In the genomic region with DNA sequence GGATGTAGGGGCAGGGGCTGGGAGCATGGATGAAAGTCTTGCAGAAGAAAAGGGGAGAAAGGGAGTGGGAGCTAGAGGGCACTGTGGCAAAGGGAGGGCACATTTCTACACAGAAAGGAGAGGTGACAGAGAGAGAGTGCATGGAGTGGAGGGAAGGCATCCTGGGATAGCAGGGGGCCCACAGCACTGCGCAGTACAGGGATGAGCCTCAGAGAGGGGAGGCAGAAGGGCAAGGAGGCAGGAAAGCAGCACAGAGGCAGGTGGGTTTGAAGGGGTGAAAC, we compare ENCODE assay signal across 16 cellular contexts. TPM values are rescaled to one million over a fixed set of nuclear protein-coding genes. Genes with fewer than 3 reads are reported as not detected.
DNase-seq lines count a peak whose midpoint lies in the region; ATAC-seq and TF ChIP-seq lines count a peak whose summit lies in the region.
"Had no signal": no experiment of that assay in that cellular context is flagged by ENCODE, and none has a peak within 500 bp of the region (broad histone marks: within the 10 kb centered on the region; RNA-seq: fewer than 3 reads in every experiment).

No MANE protein-coding gene starts in this region.

- intact Hi-C loops in heart right ventricle (cut with DNase I) (loop anchor here in 1 of 10 donors (5.0 kb wide), 1 partner anchor 51 kb away; no protein-coding TSS in a partner anchor), left ventricle myocardium superior (cut with micrococcal nuclease) (no loop called here), mammary epithelial cell (cut with micrococcal nuclease) (no loop called here), aorta (cut with DNase I) (no loop called here)
- intact Hi-C loops in CD4-positive, alpha-beta T cell (cut with DNase I, micrococcal nuclease) = no loop called here

- H3K36me3 Mint-ChIP-seq in neural progenitor cell = peaks cover 5% of the 10 kb centered on the region
- peaks cover 31% of the 10 kb centered on the region for H3K36me3 Mint-ChIP-seq in CD4-positive, alpha-beta T cell (ENCODE audit: low read depth)

- H2AFZ ChIP-seq in mammary epithelial cell (ENCODE audit: low read depth, low read length) (no peak overlapping the region), neural progenitor cell (replicated peaks) (no peak overlapping the region)

- no peaks in the 10 kb centered on the region for H3K9me3 ChIP-seq in heart right ventricle
- H3K9me3 ChIP-seq in mammary epithelial cell (replicated peaks; ENCODE audit: insufficient read depth, low read length) = no peaks in the 10 kb centered on the region
- H3K9me3 ChIP-seq in neural progenitor cell (ENCODE audit: low read depth) = no peaks in the 10 kb centered on the region
- no peaks in the 10 kb centered on the region for H3K9me3 ChIP-seq in tibial nerve
- H3K9me3 ChIP-seq in CD4-positive, alpha-beta T cell (ENCODE audit: control insufficient read depth, low read length) = no peaks in the 10 kb centered on the region
- no peaks in the 10 kb centered on the region for H3K9me3 ChIP-seq in aorta (ENCODE audit: control insufficient read depth, low read length)

- in situ Hi-C loops in mammary epithelial cell (cut with MboI; ENCODE audit: low sequenced_read_pairs in 2 of 2) = loop anchor here in 1 of 2 donors (10.0 kb wide), 1 partner anchor 338 kb away; no protein-coding TSS in a partner anchor

- H4K20me1 ChIP-seq in mammary epithelial cell (ENCODE audit: insufficient read depth, low read length) = no peaks in the 10 kb centered on the region
- H4K20me1 ChIP-seq in neural progenitor cell (ENCODE audit: low read depth) = no peaks in the 10 kb centered on the region

- H3K27ac Mint-ChIP-seq in neural progenitor cell = peak overlapping the region; percentile 2
- no peak overlapping the region for H3K27ac Mint-ChIP-seq in CD4-positive, alpha-beta T cell

- H3K4me1 ChIP-seq in heart right ventricle (peaks cover 71 to 100% (median 99%) of the 10 kb centered on the region in 9 donors), mammary epithelial cell (ENCODE audit: insufficient read depth, low read length) (peaks cover 94% of the 10 kb centered on the region), neural progenitor cell (no peaks in the 10 kb centered on the region), tibial nerve (peaks cover 10 to 99% (median 67%) of the 10 kb centered on the region in 4 donors), aorta (ENCODE audit: control insufficient read depth in 1 of 2, insufficient read depth in 2 of 2, low read length in 2 of 2) (no peaks in the 10 kb centered on the region)

- no peak overlapping the region for H3K4me2 ChIP-seq in mammary epithelial cell (ENCODE audit: insufficient read depth, low read depth, low read length)
- H3K4me2 ChIP-seq in neural progenitor cell = no peak overlapping the region

- H3K27me3 Mint-ChIP-seq in neural progenitor cell (ENCODE audit: insufficient read depth, low read depth) = peaks cover 5% of the 10 kb centered on the region
- H3K27me3 Mint-ChIP-seq in CD4-positive, alpha-beta T cell = no peaks in the 10 kb centered on the region
- H3K27me3 Mint-ChIP-seq: naive thymus-derived CD4-positive, alpha-beta T cell had no signal

- TF ChIP-seq CTCF in heart right ventricle (IDR thresholded peaks at IDR 0.05) (no peak), mammary epithelial cell (conservative IDR thresholded peaks at IDR 0.05 in 1 of 2, IDR thresholded peaks at IDR 0.05 in 1 of 2; ENCODE audit: extremely low read depth in 1 of 2, insufficient read depth in 1 of 2, low read depth in 1 of 2, low read length in 2 of 2) (peak in 1 of 2 donors; percentile 3), neural progenitor cell (IDR thresholded peaks at IDR 0.05) (no peak), tibial nerve (IDR thresholded peaks at IDR 0.05) (no peak)
- no peak for TF ChIP-seq CTCF in CD4-positive, alpha-beta T cell (IDR thresholded peaks at IDR 0.05)

- H3K36me3 ChIP-seq in heart right ventricle (peaks cover 0 to 40% (median 6%) of the 10 kb centered on the region in 9 donors), mammary epithelial cell (ENCODE audit: insufficient read depth, low read length) (no peaks in the 10 kb centered on the region), neural progenitor cell (no peaks in the 10 kb centered on the region), tibial nerve (peaks cover 0 to 48% (median 0%) of the 10 kb centered on the region in 3 donors), aorta (ENCODE audit: control insufficient read depth in 1 of 2, insufficient read depth in 2 of 2, low read length in 1 of 2) (no peaks in the 10 kb centered on the region)

- H3K79me2 ChIP-seq in mammary epithelial cell (ENCODE audit: insufficient read depth, low read length) (peaks cover 6% of the 10 kb centered on the region), neural progenitor cell (ENCODE audit: low read depth) (no peaks in the 10 kb centered on the region)

- CTCF ChIA-PET in mammary epithelial cell (lab: Charles Lee; ENCODE audit: low non-redundant PET) = no interaction called here
- CTCF ChIA-PET in CD4-positive, alpha-beta T cell (lab: Charles Lee) = no interaction called here

- peaks cover 23% of the 10 kb centered on the region for H3K4me1 Mint-ChIP-seq in neural progenitor cell
- peaks cover 21% of the 10 kb centered on the region for H3K4me1 Mint-ChIP-seq in CD4-positive, alpha-beta T cell (ENCODE audit: low read depth)

- no peak overlapping the region for H3K4me3 Mint-ChIP-seq in neural progenitor cell
- no peak overlapping the region for H3K4me3 Mint-ChIP-seq in CD4-positive, alpha-beta T cell

- TF ChIP-seq POLR2A in tibial nerve (IDR thresholded peaks at IDR 0.05) = no peak

- dilution Hi-C loops in mammary epithelial cell (cut with HindIII; ENCODE audit: low sequenced_read_pairs) = no loop called here

- no peak overlapping the region for H3K9ac ChIP-seq in mammary epithelial cell (ENCODE audit: insufficient read depth, low read length)
- no peak overlapping the region for H3K9ac ChIP-seq in neural progenitor cell

- 94 to 100% methylated on average over 1 of the region's 1 CpG for WGBS in heart right ventricle, 2 donors
- WGBS in mammary epithelial cell (ENCODE audit: low coverage, missing lambda C conversion rate) = 83% methylated on average over 1 of the region's 1 CpG
- 83 to 88% methylated on average over 1 of the region's 1 CpG for WGBS in tibial nerve, 2 donors
- WGBS in aorta, 2 donors = 89 to 96% methylated on average over 1 of the region's 1 CpG

- no peak for TF ChIP-seq EP300 in tibial nerve (IDR thresholded peaks at IDR 0.05)

- BruUV-seq in mammary epithelial cell (replicated peaks; lab: Mats Ljungman, UMichigan) = no TSS peak

- H3K27ac ChIP-seq in heart right ventricle (peak overlapping the region; percentile 74 to 100 (median 99)), mammary epithelial cell (ENCODE audit: insufficient read depth, low read depth, low read length) (peak overlapping the region; percentile 62), neural progenitor cell (no peak overlapping the region), tibial nerve (peak overlapping the region in 3 of 4 donors; percentile 6 to 92 (median 92)), caudate nucleus (ENCODE audit: low read depth, low read length) (no peak overlapping the region), aorta (ENCODE audit: low read depth in 1 of 2, low read length in 2 of 2) (no peak overlapping the region)
- no peak overlapping the region for H3K27ac ChIP-seq in CD4-positive, alpha-beta T cell (ENCODE audit: low read depth, low read length)

- POLR2A ChIA-PET in CD4-positive, alpha-beta T cell (lab: Charles Lee) = no interaction called here

- H3K4me3 ChIP-seq in heart right ventricle = no peak overlapping the region
- H3K4me3 ChIP-seq in mammary epithelial cell (replicated peaks in 1 of 3; ENCODE audit: insufficient read depth in 1 of 3, low read depth in 2 of 3, low read length in 3 of 3) = no peak overlapping the region
- no peak overlapping the region for H3K4me3 ChIP-seq in neural progenitor cell
- H3K4me3 ChIP-seq in tibial nerve = no peak overlapping the region
- H3K4me3 ChIP-seq in aorta (ENCODE audit: low read length in 2 of 2) = no peak overlapping the region

- no peak for DNase-seq in heart right ventricle
- no peak for DNase-seq in left ventricle myocardium superior
- DNase-seq in mammary epithelial cell = no peak
- no peak for DNase-seq in neural progenitor cell (ENCODE audit: low spot score)
- no peak for DNase-seq in tibial nerve (ENCODE audit: low spot score in 2 of 2)
- no peak for DNase-seq in caudate nucleus (lab: John Stamatoyannopoulos, UW)
- DNase-seq in CD4-positive, alpha-beta T cell = no peak
- no peak for DNase-seq in aorta
- DNase-seq: activated effector memory CD4-positive, alpha-beta T cell treated with Interleukin-2 at 50 U/mL for 16 hours; HCEC 1CT; naive thymus-derived CD4-positive, alpha-beta T cell; NCI-H1694; NCI-H510A treated with DMSO at 0.1 percent for 48 hours; OCI-M1; retina; stimulated activated CD4-positive, alpha-beta T cell treated with anti-CD3 and anti-CD28 coated beads, Interleukin-2, amount 100 ng/mL, for 24 hours had no signal

- ATAC-seq in heart right ventricle (no peak), left ventricle myocardium superior (no peak), aorta (ENCODE audit: low FRiP score) (no peak)
- ATAC-seq in CD4-positive, alpha-beta T cell (ENCODE audit: poor library complexity) = no peak
- ATAC-seq: naive thymus-derived CD4-positive, alpha-beta T cell had no signal

- H3K27me3 ChIP-seq in heart right ventricle (no peaks in the 10 kb centered on the region), mammary epithelial cell (ENCODE audit: insufficient read depth, low read length) (no peaks in the 10 kb centered on the region), neural progenitor cell (no peaks in the 10 kb centered on the region), tibial nerve (no peaks in the 10 kb centered on the region), aorta (ENCODE audit: control insufficient read depth in 1 of 2, insufficient read depth in 2 of 2, low read length in 1 of 2) (no peaks in the 10 kb centered on the region)
- no peaks in the 10 kb centered on the region for H3K27me3 ChIP-seq in CD4-positive, alpha-beta T cell (ENCODE audit: control insufficient read depth, insufficient read depth, low read length)

- no peaks in the 10 kb centered on the region for H3K9me3 Mint-ChIP-seq in neural progenitor cell
- no peaks in the 10 kb centered on the region for H3K9me3 Mint-ChIP-seq in CD4-positive, alpha-beta T cell
- H3K9me3 Mint-ChIP-seq: naive thymus-derived CD4-positive, alpha-beta T cell had no signal

- H3F3A ChIP-seq in neural progenitor cell (ENCODE audit: low read depth) = no peaks in the 10 kb centered on the region

RNA-seq across cellular contexts. Expression of a gene that starts 5.4 kb away (rescaled TPM):
- total RNA-seq in heart right ventricle (10 to 100 TPM; 21.1 to 38.4 (median 27.2) TPM), left ventricle myocardium superior (26.9 TPM), mammary epithelial cell (10 to 100 TPM; 14.0 to 15.3 TPM), neural progenitor cell (ENCODE audit: low replicate concordance) (2.0 and 4.7 TPM in 2 replicates), tibial nerve (10 to 100 TPM; 16.6 to 29.1 (median 21.5) TPM), aorta (10 to 100 TPM; 12.9 to 16.4 TPM)
- polyA plus RNA-seq in heart right ventricle (10 to 100 TPM; 33.1 to 35.0 TPM), mammary epithelial cell (10.9 TPM), aorta (10 to 100 TPM; 10.5 to 19.2 TPM)
- polyA minus RNA-seq in mammary epithelial cell = 36.3 TPM
- total RNA-seq in CD4-positive, alpha-beta T cell = 1 to 10 TPM; 4.6 to 5.3 TPM

RNA-seq across cellular contexts. Expression of a gene that starts 7.8 kb away (rescaled TPM):
- total RNA-seq in heart right ventricle (10 to 100 TPM; 17.9 to 50.1 (median 22.5) TPM), left ventricle myocardium superior (20.8 TPM), mammary epithelial cell (10 to 100 TPM; 38.7 to 55.5 TPM), neural progenitor cell (ENCODE audit: low replicate concordance) (15.3 and 18.0 TPM in 2 replicates), tibial nerve (100 to 1,000 TPM in 2 of 4 donors, 10 to 100 TPM in 2; 69.3 to 159 (median 89.4) TPM), aorta (10 to 100 TPM; 72.6 to 91.9 TPM)
- polyA plus RNA-seq in heart right ventricle (10 to 100 TPM; 18.4 to 32.0 TPM), mammary epithelial cell (16.8 TPM), aorta (10 to 100 TPM in 1 of 2 donors, 1 to 10 TPM in 1; 8.6 to 45.5 TPM)
- 54.1 TPM for polyA minus RNA-seq in mammary epithelial cell
- total RNA-seq in CD4-positive, alpha-beta T cell = 10 to 100 TPM; 39.2 to 42.9 TPM

Comparison
In these comparisons a context has a peak if more than half of its experiments do, and no peak if none do; other contexts are left out.
1. H3K27ac ChIP-seq: peak in heart right ventricle (10 of 10), mammary epithelial cell (single experiment) and tibial nerve (3 of 4); none in neural progenitor cell (single experiment), caudate nucleus (single experiment), CD4-positive, alpha-beta T cell (single experiment) and aorta (0 of 2).